Comparison of ENCODE assay signal across 8 cellular contexts in genomic region chr12:3216726-3217682, GRCh38.
A peak's percentile ranks its signal among the peaks of the same experiment; 100 is the strongest.
DNase-seq lines count a peak whose midpoint lies in the region; FAIRE-seq and TF ChIP-seq lines count a peak whose summit lies in the region.
"Had no signal": no experiment of that assay in that cellular context is flagged by ENCODE, and none has a peak within 500 bp of the region (broad histone marks: within the 10 kb centered on the region; RNA-seq: fewer than 3 reads in every experiment).

No MANE protein-coding gene starts in this region.

- H3K4me1 ChIP-seq in uterus, result peaks cover 10 to 14% of the 10 kb centered on the region in 2 donors
- H3K4me1 ChIP-seq: pancreas had no signal

- no peak for TF ChIP-seq POLR2A in uterus (IDR thresholded peaks at IDR 0.05)

- peak overlapping the region; percentile 81 to 84 for H3K27ac ChIP-seq in uterus
- H3K27ac ChIP-seq: pancreas had no signal

- intact Hi-C loops in uterus (cut with DNase I; ENCODE audit: low total_unique reads), result no loop called here

- H3K27me3 ChIP-seq in bronchial epithelial cell (ENCODE audit: control insufficient read depth, insufficient read depth, low read length), result no peaks in the 10 kb centered on the region
- H3K27me3 ChIP-seq in uterus, result no peaks in the 10 kb centered on the region
- H3K27me3 ChIP-seq: pancreas had no signal

- DNase-seq in LHCN-M2 (ENCODE audit: low read depth), result peak; percentile 89
- DNase-seq in bronchial epithelial cell (ENCODE audit: low read depth), result peak; percentile 99
- peak; percentile 65 for DNase-seq in iris pigment epithelial cell (ENCODE audit: low read depth)
- DNase-seq in uterus, result peak in 1 of 2 donors; percentile 47
- no peak for DNase-seq in amygdala (lab: John Stamatoyannopoulos, UW)
- no peak for DNase-seq in COLO829 (ENCODE audit: low spot score)
- DNase-seq in DMS114 treated with DMSO at 0.1 percent for 48 hours (lab: John Stamatoyannopoulos, UW; ENCODE audit: unreplicated experiment), result no peak

- no peaks in the 10 kb centered on the region for H3K9me3 ChIP-seq in uterus
- H3K9me3 ChIP-seq: pancreas had no signal

- H3K4me3 ChIP-seq in bronchial epithelial cell (ENCODE audit: low read depth, low read length) (no peak overlapping the region), uterus (no peak overlapping the region)
- H3K4me3 ChIP-seq: pancreas had no signal

- TF ChIP-seq CTCF in bronchial epithelial cell (IDR thresholded peaks at IDR 0.05; ENCODE audit: insufficient read depth, low read length, severe bottlenecking), result no peak
- no peak for TF ChIP-seq CTCF in uterus (IDR thresholded peaks at IDR 0.05)

- H3K36me3 ChIP-seq in bronchial epithelial cell (ENCODE audit: control insufficient read depth, insufficient read depth, low read length) (no peaks in the 10 kb centered on the region), uterus (no peaks in the 10 kb centered on the region)
- H3K36me3 ChIP-seq: pancreas had no signal

- FAIRE-seq in bronchial epithelial cell (lab: Jason Lieb, UNC), result peak; percentile 99
- FAIRE-seq: pancreas had no signal

Comparison
In these comparisons a context has a peak if more than half of its experiments do, and no peak if none do; other contexts are left out.
1. DNase-seq: peak in LHCN-M2 (single experiment), bronchial epithelial cell (single experiment) and iris pigment epithelial cell (single experiment); none in amygdala (0 of 56), COLO829 (single experiment) and DMS114 treated with DMSO at 0.1 percent for 48 hours (single experiment).